Comparison of ENCODE assay signal across 24 cellular contexts in genomic region chr11:75568616-75569219, GRCh38. TPM values are rescaled to one million over a fixed set of nuclear protein-coding genes. Genes with fewer than 3 reads are reported as not detected.
DNase-seq lines count a peak whose midpoint lies in the region; ATAC-seq, FAIRE-seq and TF ChIP-seq lines count a peak whose summit lies in the region.
"Had no signal": no experiment of that assay in that cellular context is flagged by ENCODE, and none has a peak within 500 bp of the region (broad histone marks: within the 10 kb centered on the region; RNA-seq: fewer than 3 reads in every experiment).

No MANE protein-coding gene starts in this region.

- H4K91ac ChIP-seq in IMR-90 (ENCODE audit: insufficient read depth, low read depth, low read length) (no peak overlapping the region), H1 (replicated peaks; ENCODE audit: insufficient read length, low read length) (no peak overlapping the region)

- H2AK9ac ChIP-seq in IMR-90 (replicated peaks; ENCODE audit: low read depth, low read length, poor library complexity): peak overlapping the region; percentile 44

- POLR2A ChIA-PET in IMR-90 (lab: Charles Lee; ENCODE audit: unreplicated experiment): no interaction called here
- POLR2A ChIA-PET in H1 (lab: Charles Lee; ENCODE audit: partially characterized antibody): interaction anchor here (1.2 to 35.1 kb wide), 5 partner anchors 6 to 143 kb away, joined by 4 to 1120 read pairs (median 104); partner anchors contain the start of gene SERPINH1

- TF ChIP-seq EP300 in H1 (IDR thresholded peaks at IDR 0.05; ENCODE audit: borderline replicate concordance in 1 of 2, low read depth in 2 of 2, low read length in 2 of 2): no peak

- H2BK5ac ChIP-seq in IMR-90 (ENCODE audit: low read depth, low read length, poor library complexity, severe bottlenecking) (no peak overlapping the region), H1 (ENCODE audit: low read depth, low read length) (peak overlapping the region; percentile 56; the same call in 1 of the 2 replicates)

- H2BK20ac ChIP-seq in IMR-90 (ENCODE audit: low read depth, low read length) (no peak overlapping the region), H1 (ENCODE audit: low read length) (no peak overlapping the region)

- in situ Hi-C loops in IMR-90 (cut with MboI; ENCODE audit: low sequenced_read_pairs): no loop called here

- H3K79me1 ChIP-seq in IMR-90 (ENCODE audit: low read depth in 1 of 2, low read length in 2 of 2): peaks cover 39 to 89% of the 10 kb centered on the region in 2 experiments
- peaks cover 12% of the 10 kb centered on the region for H3K79me1 ChIP-seq in H1 (ENCODE audit: low read depth, low read length)

- H3K56ac ChIP-seq in IMR-90 (ENCODE audit: extremely low read depth, insufficient read depth, low read length) (no peak overlapping the region), H1 (replicated peaks; ENCODE audit: insufficient read length, low read depth, low read length) (no peak overlapping the region)

- H3K27ac ChIP-seq in IMR-90 (ENCODE audit: insufficient read depth, low read length) (no peak overlapping the region), H1 (ENCODE audit: low read depth, low read length) (no peak overlapping the region), subcutaneous abdominal adipose tissue (ENCODE audit: low read depth, low read length) (peak overlapping the region; percentile 58)
- H3K27ac ChIP-seq: SJCRH30 had no signal

- BruUV-seq in IMR-90 (replicated peaks; lab: Mats Ljungman, UMichigan): no TSS peak

- no peaks in the 10 kb centered on the region; the same call in 1 of the 2 replicates for H3K9me1 ChIP-seq in IMR-90 (ENCODE audit: insufficient read depth, low read length)

- H3K36me3 ChIP-seq in IMR-90 (ENCODE audit: control insufficient read depth, insufficient read depth, low read length) (peaks cover 83% of the 10 kb centered on the region), H1 (ENCODE audit: control insufficient read depth in 2 of 4, insufficient read depth in 4 of 4, low read length in 3 of 4) (peaks cover 44 to 77% (median 63%) of the 10 kb centered on the region in 4 experiments), subcutaneous abdominal adipose tissue (ENCODE audit: control insufficient read depth in 5 of 5, insufficient read depth in 5 of 5, low read length in 5 of 5) (peaks cover 7 to 92% (median 78%) of the 10 kb centered on the region in 5 donors)

- no peak overlapping the region for H2BK15ac ChIP-seq in IMR-90 (ENCODE audit: low read depth, low read length)
- no peak overlapping the region for H2BK15ac ChIP-seq in H1 (ENCODE audit: low read length)

- H4K5ac ChIP-seq in IMR-90 (ENCODE audit: low read depth, low read length) (no peak overlapping the region), H1 (ENCODE audit: insufficient read length, low read depth, low read length) (no peak overlapping the region)

- H3K23ac ChIP-seq in IMR-90 (ENCODE audit: low read depth, low read length) (no peak overlapping the region), H1 (ENCODE audit: insufficient read length) (no peak overlapping the region)

- H2AFZ ChIP-seq in IMR-90 (replicated peaks; ENCODE audit: low read length, poor library complexity) (no peak overlapping the region), H1 (ENCODE audit: low read length) (no peak overlapping the region)

- TF ChIP-seq POLR2A in IMR-90 (IDR thresholded peaks at IDR 0.05; ENCODE audit: low read depth, low read length) (no peak), H1 (IDR thresholded peaks at IDR 0.05; ENCODE audit: control extremely low read depth in 1 of 2, low read depth in 2 of 2, low read length in 2 of 2) (no peak)

- H3K4ac ChIP-seq in IMR-90 (ENCODE audit: low read depth, low read length) (no peak overlapping the region), H1 (replicated peaks; ENCODE audit: insufficient read length, low read depth, low read length) (no peak overlapping the region)

- ATAC-seq in Right ventricle myocardium superior (ENCODE audit: poor library complexity): no peak
- no peak for ATAC-seq in Right ventricle myocardium inferior
- no peak for ATAC-seq in IMR-90 (ENCODE audit: low read depth)
- ATAC-seq in HG02870 (IDR thresholded peaks at IDR 0.05; ENCODE audit: unreplicated experiment): no peak
- ATAC-seq in HG03045 (IDR thresholded peaks at IDR 0.05; ENCODE audit: unreplicated experiment): no peak

- H3K79me2 ChIP-seq in H1 (ENCODE audit: control insufficient read depth in 1 of 2, insufficient read depth in 2 of 2, low read length in 2 of 2): peaks cover 11 to 48% of the 10 kb centered on the region in 2 experiments

- H3K4me2 ChIP-seq in IMR-90 (ENCODE audit: low read depth, low read length) (no peak overlapping the region), H1 (ENCODE audit: insufficient read depth in 1 of 2, low read depth in 2 of 2, low read length in 2 of 2) (no peak overlapping the region)

- dilution Hi-C loops in IMR-90 (cut with HindIII; ENCODE audit: low sequenced_read_pairs, unreplicated experiment): no loop called here

- intact Hi-C loops in Right ventricle myocardium superior (cut with DNase I): no loop called here
- intact Hi-C loops in Right ventricle myocardium inferior (cut with DNase I): no loop called here
- intact Hi-C loops in IMR-90 (cut with micrococcal nuclease): no loop called here

- H4K20me1 ChIP-seq in IMR-90 (ENCODE audit: insufficient read depth, low read length): peaks cover 100% of the 10 kb centered on the region
- peaks cover 10 to 30% of the 10 kb centered on the region in 2 experiments for H4K20me1 ChIP-seq in H1 (replicated peaks in 1 of 2; ENCODE audit: control insufficient read depth in 1 of 2, insufficient read depth in 2 of 2, low read length in 2 of 2)

- H3K14ac ChIP-seq in IMR-90 (replicated peaks; ENCODE audit: low read depth, low read length): no peak overlapping the region
- H3K14ac ChIP-seq in H1 (ENCODE audit: insufficient read length): no peak overlapping the region

- WGBS in IMR-90 (ENCODE audit: extremely low coverage in 2 of 2, insufficient read length in 1 of 2), 2 experiments: 95% methylated on average over 4 of the region's 14 CpGs; no CpG with 5 or more reads in 1 of the 2 experiments
- 87% methylated on average over 14 of the region's 14 CpGs; no CpG with 5 or more reads in 1 of the 2 experiments for WGBS in H1 (ENCODE audit: extremely low coverage in 1 of 2, insufficient coverage in 1 of 2, insufficient read length in 1 of 2, insufficient replicate concordance in 2 of 2, low coverage in 1 of 2, low lambda C conversion rate in 2 of 2, missing lambda C conversion rate in 1 of 2), 2 experiments

- no peaks in the 10 kb centered on the region for H3K27me3 ChIP-seq in IMR-90 (ENCODE audit: control insufficient read depth, insufficient read depth, low read length)
- no peaks in the 10 kb centered on the region for H3K27me3 ChIP-seq in H1 (replicated peaks in 1 of 4; ENCODE audit: control insufficient read depth in 3 of 4, extremely low read depth in 1 of 4, insufficient read depth in 3 of 4, low read length in 3 of 4)
- H3K27me3 ChIP-seq in subcutaneous abdominal adipose tissue (ENCODE audit: control insufficient read depth in 5 of 5, insufficient read depth in 4 of 5, low read length in 5 of 5): no peaks in the 10 kb centered on the region
- H3K27me3 ChIP-seq: BE2C, SJCRH30 had no signal

- no peak overlapping the region for H3K4me3 ChIP-seq in IMR-90 (ENCODE audit: insufficient read depth, low read depth, low read length)
- H3K4me3 ChIP-seq in H1 (ENCODE audit: extremely low read depth in 1 of 4, insufficient read depth in 2 of 4, low read depth in 3 of 4, low read length in 4 of 4): no peak overlapping the region
- H3K4me3 ChIP-seq in subcutaneous abdominal adipose tissue (ENCODE audit: low read depth in 1 of 5, low read length in 5 of 5): no peak overlapping the region
- H3K4me3 ChIP-seq: SJCRH30 had no signal

- H3K9ac ChIP-seq in IMR-90 (ENCODE audit: low read depth, low read length) (no peak overlapping the region), H1 (replicated peaks in 1 of 4; ENCODE audit: extremely low read depth in 1 of 4, low read depth in 3 of 4, low read length in 3 of 4) (no peak overlapping the region), subcutaneous abdominal adipose tissue (ENCODE audit: low read length in 5 of 5) (no peak overlapping the region)

- H3K23me2 ChIP-seq in H1 (ENCODE audit: low read depth, low read length): peaks cover 4% of the 10 kb centered on the region

- DNase-seq in Right ventricle myocardium superior: peak; percentile 9
- no peak for DNase-seq in Right ventricle myocardium inferior (ENCODE audit: missing footprints)
- no peak for DNase-seq in IMR-90
- DNase-seq in H1 (ENCODE audit: low read depth in 1 of 2, low spot score in 2 of 2): no peak
- DNase-seq in NCI-H2227 (lab: John Stamatoyannopoulos, UW; ENCODE audit: unreplicated experiment): no peak
- DNase-seq: BE2C; DMS53; GDM1; Kasumi-1; NCI-H1436; NCI-H1930; NCI-H2227 treated with DMSO at 0.1 percent for 48 hours; NCI-H510A treated with DMSO at 0.1 percent for 48 hours; NCI-H774; NK-92 treated with Interleukin-12 subunit alpha and Interleukin-12 subunit beta, amount 100 ng/mL, for 24 hours; SJCRH30 had no signal

- H3K18ac ChIP-seq in IMR-90 (ENCODE audit: low read depth, low read length) (no peak overlapping the region), H1 (ENCODE audit: extremely low read depth, low read length) (no peak overlapping the region)

- H2AK5ac ChIP-seq in IMR-90 (ENCODE audit: low read depth, low read length) (no peak overlapping the region), H1 (ENCODE audit: low read depth, low read length) (no peak overlapping the region)

- TF ChIP-seq CTCF in IMR-90 (conservative IDR thresholded peaks at IDR 0.05; ENCODE audit: low read depth, low read length) (no peak), H1 (IDR thresholded peaks at IDR 0.05; ENCODE audit: control extremely low read depth in 1 of 3, insufficient read depth in 1 of 3, low read depth in 1 of 3, low read length in 3 of 3) (no peak)

- CTCF ChIA-PET in IMR-90 (lab: Yijun Ruan, JAX): interaction anchor here (1.3 to 1.8 kb wide), 3 partner anchors 9 to 21 kb away, joined by 3 to 5 read pairs (median 3); no protein-coding TSS in a partner anchor
- CTCF ChIA-PET in H1 (lab: Charles Lee; ENCODE audit: partially characterized antibody): interaction anchor here (0.7 to 17.4 kb wide), 10 partner anchors 9 to 123 kb away, joined by 3 to 344 read pairs (median 6); partner anchors contain the start of gene SERPINH1

- H4K8ac ChIP-seq in IMR-90 (ENCODE audit: low read depth in 2 of 2, low read length in 2 of 2) (no peak overlapping the region), H1 (ENCODE audit: extremely low read depth, insufficient read depth, low read length) (no peak overlapping the region)

- H3K4me1 ChIP-seq in IMR-90 (ENCODE audit: control insufficient read depth, insufficient read depth, low read length) (peaks cover 19% of the 10 kb centered on the region), H1 (replicated peaks in 1 of 4; ENCODE audit: control insufficient read depth in 3 of 4, insufficient read depth in 4 of 4, low read length in 3 of 4) (peaks cover 7 to 27% (median 16%) of the 10 kb centered on the region in 4 experiments), subcutaneous abdominal adipose tissue (ENCODE audit: control insufficient read depth in 5 of 5, insufficient read depth in 5 of 5, low read length in 5 of 5) (peaks cover 27 to 90% (median 74%) of the 10 kb centered on the region in 5 donors)
- H3K4me1 ChIP-seq: BE2C, SJCRH30 had no signal

- TF ChIP-seq RAD21 in IMR-90 (IDR thresholded peaks at IDR 0.05; ENCODE audit: low read length) (no peak), H1 (IDR thresholded peaks at IDR 0.05 in 1 of 2, conservative IDR thresholded peaks at IDR 0.05 in 1 of 2; ENCODE audit: low read depth in 2 of 2, low read length in 2 of 2) (no peak)

- no peak overlapping the region for H2BK120ac ChIP-seq in IMR-90 (ENCODE audit: low read depth, low read length)
- no peak overlapping the region for H2BK120ac ChIP-seq in H1 (replicated peaks; ENCODE audit: low read depth, low read length)

- H3K9me3 ChIP-seq in IMR-90 (ENCODE audit: control insufficient read depth, insufficient read depth, low read length): no peaks in the 10 kb centered on the region
- no peaks in the 10 kb centered on the region for H3K9me3 ChIP-seq in H1 (ENCODE audit: insufficient read depth in 2 of 2, low read depth in 1 of 2, low read length in 1 of 2)
- H3K9me3 ChIP-seq in subcutaneous abdominal adipose tissue (ENCODE audit: control insufficient read depth in 5 of 5, low read length in 5 of 5): no peaks in the 10 kb centered on the region
- H3K9me3 ChIP-seq: BE2C, SJCRH30 had no signal

- FAIRE-seq in H1 (lab: Jason Lieb, UNC): no peak
- FAIRE-seq: A204.1, D721Med, GM18507, GM19239, H54 had no signal

- H2BK12ac ChIP-seq in H1 (ENCODE audit: low read depth, low read length): no peak overlapping the region

RNA-seq across cellular contexts. Expression of gene SERPINH1, which starts 6.7 kb away (rescaled TPM):
- 54.0 TPM for total RNA-seq in Right ventricle myocardium superior
- total RNA-seq in Right ventricle myocardium inferior: 65.8 TPM
- 772 and 841 TPM in 2 replicates for total RNA-seq in IMR-90 (2012; rRNA removed)
- polyA plus RNA-seq in IMR-90 (2012; rRNA removed): 1,857 and 1,944 TPM in 2 replicates
- 823 and 2,639 TPM in 2 replicates for polyA plus RNA-seq in IMR-90 (2012; cell fraction: cytosol; rRNA removed)
- polyA plus RNA-seq in IMR-90 (2012; cell fraction: nucleus; rRNA removed; ENCODE audit: low replicate concordance): 597 and 1,651 TPM in 2 replicates
- total RNA-seq in H1 (2021; fragmentation: NEBNext Ultra II Directional; extraction: Animal tissue kit (Norgen Biotek cat#: 25700)): 420 and 424 TPM in 2 replicates
- polyA plus RNA-seq in H1 (2011; rRNA removed): 621 and 869 TPM in 2 replicates
- polyA plus RNA-seq in H1 (2011; cell fraction: cytosol; rRNA removed): 482 TPM
- polyA plus RNA-seq in H1 (2011; cell fraction: nucleus; rRNA removed): 605 TPM
- polyA plus RNA-seq in H1 (2012, experiment 1 of 2): 280 to 399 TPM (median 368 TPM) in 4 replicates
- polyA plus RNA-seq in H1 (2012, experiment 2 of 2): 351 TPM
- 739 TPM for polyA plus RNA-seq in H1 (2013, experiment 1 of 2)
- polyA plus RNA-seq in H1 (2013, experiment 2 of 2): 760 TPM
- 124 and 163 TPM in 2 replicates for polyA minus RNA-seq in H1 (2011; rRNA and poly(A)+ RNA removed)
- polyA minus RNA-seq in H1 (2011; cell fraction: cytosol; rRNA and poly(A)+ RNA removed): 266 TPM
- 239 TPM for polyA minus RNA-seq in H1 (2011; cell fraction: nucleus; rRNA and poly(A)+ RNA removed)

RNA-seq across cellular contexts. Expression of gene GDPD5, which starts 43.0 kb away (rescaled TPM):
- 6.5 TPM for total RNA-seq in Right ventricle myocardium superior
- 7.7 TPM for total RNA-seq in Right ventricle myocardium inferior
- 1.7 and 2.0 TPM in 2 replicates for total RNA-seq in IMR-90 (2012; rRNA removed)
- polyA plus RNA-seq in IMR-90 (2012; rRNA removed): 7.9 and 8.2 TPM in 2 replicates
- polyA plus RNA-seq in IMR-90 (2012; cell fraction: cytosol; rRNA removed): 4.1 and 7.5 TPM in 2 replicates
- 25.1 and 54.1 TPM in 2 replicates for polyA plus RNA-seq in IMR-90 (2012; cell fraction: nucleus; rRNA removed; ENCODE audit: low replicate concordance)
- 8.1 and 8.6 TPM in 2 replicates for total RNA-seq in H1 (2021; fragmentation: NEBNext Ultra II Directional; extraction: Animal tissue kit (Norgen Biotek cat#: 25700))
- polyA plus RNA-seq in H1 (2011; rRNA removed): 7.8 and 10.2 TPM in 2 replicates
- polyA plus RNA-seq in H1 (2011; cell fraction: cytosol; rRNA removed): 6.4 TPM
- 27.2 TPM for polyA plus RNA-seq in H1 (2011; cell fraction: nucleus; rRNA removed)
- polyA plus RNA-seq in H1 (2012, experiment 1 of 2): 4.8 to 10.4 TPM (median 8.0 TPM) in 4 replicates
- polyA plus RNA-seq in H1 (2012, experiment 2 of 2): 6.2 TPM
- 10.7 TPM for polyA plus RNA-seq in H1 (2013, experiment 1 of 2)
- polyA plus RNA-seq in H1 (2013, experiment 2 of 2): 10.8 TPM
- 6.0 and 7.1 TPM in 2 replicates for polyA minus RNA-seq in H1 (2011; rRNA and poly(A)+ RNA removed)
- 3.8 TPM for polyA minus RNA-seq in H1 (2011; cell fraction: cytosol; rRNA and poly(A)+ RNA removed)
- polyA minus RNA-seq in H1 (2011; cell fraction: nucleus; rRNA and poly(A)+ RNA removed): 8.1 TPM
